In genomic region chr16:4471869-4472268, GRCh38 we compare ENCODE assay signal across 17 cellular contexts. TPM values are rescaled to one million over a fixed set of nuclear protein-coding genes. Genes with fewer than 3 reads are reported as not detected.
DNase-seq lines count a peak whose midpoint lies in the region; ATAC-seq and TF ChIP-seq lines count a peak whose summit lies in the region.
"Had no signal": no experiment of that assay in that cellular context is flagged by ENCODE, and none has a peak within 500 bp of the region (broad histone marks: within the 10 kb centered on the region; RNA-seq: fewer than 3 reads in every experiment).

No MANE protein-coding gene starts in this region.

- H3K27me3 ChIP-seq in Karpas-422 (ENCODE audit: low read length), result no peaks in the 10 kb centered on the region

- no peaks in the 10 kb centered on the region for H3K9me2 ChIP-seq in Karpas-422 (replicated peaks; ENCODE audit: insufficient read depth, low read length)

- no peak overlapping the region for H3K4me3 Mint-ChIP-seq in natural killer cell
- no peak overlapping the region for H3K4me3 Mint-ChIP-seq in natural killer cell treated with Interleukin-12 subunit alpha and Interleukin-12 subunit beta and Interleukin-15 and Interleukin-18, amount 100 ng/mL, for 72 hours

- H3K4me2 ChIP-seq in Karpas-422 (ENCODE audit: low read depth, low read length, poor library complexity, severe bottlenecking), result no peak overlapping the region
- H3K4me2 ChIP-seq: PC-9 had no signal

- intact Hi-C loops in natural killer cell (cut with micrococcal nuclease), result no loop called here

- no peak overlapping the region for H3K27ac ChIP-seq in Karpas-422 (ENCODE audit: low read length)
- H3K27ac ChIP-seq: GM23248, PC-9 had no signal

- DNase-seq in natural killer cell (no peak), RKO (ENCODE audit: low spot score) (peak; percentile 49), fibroblast of mammary gland (ENCODE audit: low read depth) (peak; percentile 27), NCI-H2227 (lab: John Stamatoyannopoulos, UW; ENCODE audit: unreplicated experiment) (no peak), Karpas-422 (no peak), NOMO-1 treated with DMSO at 0.1 percent for 48 hours (lab: John Stamatoyannopoulos, UW; ENCODE audit: unreplicated experiment) (no peak)
- DNase-seq in natural killer cell treated with Interleukin-12 subunit alpha and Interleukin-12 subunit beta and Interleukin-15 and Interleukin-18, amount 100 ng/mL, for 72 hours (ENCODE audit: low spot score), result no peak
- DNase-seq: GF-D8, GM23248, HCEC 1CT, KG1, NCI-H1092, NCI-H146, NCI-H2081 treated with DMSO at 0.1 percent for 48 hours, NCI-H510A treated with DMSO at 0.1 percent for 48 hours, NCI-H82, PC-9 had no signal

- H2AFZ ChIP-seq in Karpas-422 (ENCODE audit: low read length), result no peak overlapping the region
- H2AFZ ChIP-seq: GM23248, PC-9 had no signal

- H3K27ac Mint-ChIP-seq in natural killer cell, result peak overlapping the region; percentile 13 to 64
- H3K27ac Mint-ChIP-seq in natural killer cell treated with Interleukin-12 subunit alpha and Interleukin-12 subunit beta and Interleukin-15 and Interleukin-18, amount 100 ng/mL, for 72 hours, result peak overlapping the region in 1 of 2 donors; percentile 29

- peaks cover 29% of the 10 kb centered on the region for H3K4me1 ChIP-seq in Karpas-422 (ENCODE audit: low read length)

- H3K79me2 ChIP-seq in Karpas-422 (ENCODE audit: low read length), result peaks cover 26% of the 10 kb centered on the region

- peaks cover under 1% of the 10 kb centered on the region; the same call in 1 of the 2 replicates for H3K36me3 ChIP-seq in Karpas-422 (ENCODE audit: insufficient read depth, low read length)

- no peaks in the 10 kb centered on the region for H3K27me3 Mint-ChIP-seq in natural killer cell (ENCODE audit: low read depth in 2 of 2)
- no peaks in the 10 kb centered on the region for H3K27me3 Mint-ChIP-seq in natural killer cell treated with Interleukin-12 subunit alpha and Interleukin-12 subunit beta and Interleukin-15 and Interleukin-18, amount 100 ng/mL, for 72 hours

- peaks cover 8 to 32% of the 10 kb centered on the region in 2 donors for H3K4me1 Mint-ChIP-seq in natural killer cell
- H3K4me1 Mint-ChIP-seq in natural killer cell treated with Interleukin-12 subunit alpha and Interleukin-12 subunit beta and Interleukin-15 and Interleukin-18, amount 100 ng/mL, for 72 hours (ENCODE audit: low read depth in 2 of 2), result peaks cover 17 to 19% of the 10 kb centered on the region in 2 donors

- H3K4me3 ChIP-seq in fibroblast of mammary gland (ENCODE audit: control insufficient read depth, low read depth, low read length) (no peak overlapping the region), Karpas-422 (ENCODE audit: low read length) (no peak overlapping the region)
- H3K4me3 ChIP-seq: GM23248, PC-9 had no signal

- ATAC-seq in natural killer cell, result no peak
- ATAC-seq in natural killer cell treated with Interleukin-12 subunit alpha and Interleukin-12 subunit beta and Interleukin-15 and Interleukin-18, amount 100 ng/mL, for 72 hours, result no peak

- H4K20me1 ChIP-seq in Karpas-422 (ENCODE audit: insufficient read depth, low read depth, low read length), result no peaks in the 10 kb centered on the region; the same call in 1 of the 2 replicates

- H3K9me3 Mint-ChIP-seq in natural killer cell, result no peaks in the 10 kb centered on the region
- H3K9me3 Mint-ChIP-seq in natural killer cell treated with Interleukin-12 subunit alpha and Interleukin-12 subunit beta and Interleukin-15 and Interleukin-18, amount 100 ng/mL, for 72 hours, result no peaks in the 10 kb centered on the region

- H3K36me3 Mint-ChIP-seq in natural killer cell, result no peaks in the 10 kb centered on the region
- peaks cover 1% of the 10 kb centered on the region for H3K36me3 Mint-ChIP-seq in natural killer cell treated with Interleukin-12 subunit alpha and Interleukin-12 subunit beta and Interleukin-15 and Interleukin-18, amount 100 ng/mL, for 72 hours

- no peak overlapping the region for H3K9ac ChIP-seq in Karpas-422 (ENCODE audit: low read length)
- H3K9ac ChIP-seq: GM23248 had no signal

- no peaks in the 10 kb centered on the region for H3K9me3 ChIP-seq in Karpas-422 (ENCODE audit: low read length)

- no peak for TF ChIP-seq CTCF in natural killer cell (IDR thresholded peaks at IDR 0.05)
- no peak for TF ChIP-seq CTCF in fibroblast of mammary gland (conservative IDR thresholded peaks at IDR 0.05; ENCODE audit: control insufficient read depth, insufficient read depth, low read depth, low read length)

RNA-seq across cellular contexts. Expression of gene NMRAL1, which starts 2.6 kb away (rescaled TPM):
- total RNA-seq in natural killer cell, result 10 to 100 TPM; 66.6 to 71.2 (median 69.8) TPM
- 10 to 100 TPM; 40.7 to 80.9 TPM for total RNA-seq in natural killer cell treated with Interleukin-12 subunit alpha and Interleukin-12 subunit beta and Interleukin-15 and Interleukin-18, amount 100 ng/mL, for 72 hours
- total RNA-seq in Karpas-422 (2014; rRNA removed; shearing (Covaris generic); ENCODE audit: low replicate concordance), result 48.2 and 129 TPM in 2 replicates

RNA-seq across cellular contexts. Expression of gene HMOX2, which starts 4.3 kb away (rescaled TPM):
- total RNA-seq in natural killer cell, result 100 to 1,000 TPM in 1 of 3 donors, 10 to 100 TPM in 2; 66.0 to 104 (median 77.3) TPM
- total RNA-seq in natural killer cell treated with Interleukin-12 subunit alpha and Interleukin-12 subunit beta and Interleukin-15 and Interleukin-18, amount 100 ng/mL, for 72 hours, result 100 to 1,000 TPM in 1 of 2 donors, 10 to 100 TPM in 1; 99.5 to 102 TPM
- total RNA-seq in Karpas-422 (2014; rRNA removed; shearing (Covaris generic); ENCODE audit: low replicate concordance), result 50.1 and 76.2 TPM in 2 replicates

RNA-seq across cellular contexts. Expression of gene DNAJA3, which starts 46.2 kb away (rescaled TPM):
- total RNA-seq in natural killer cell, result 10 to 100 TPM; 22.1 to 34.2 (median 27.2) TPM
- 10 to 100 TPM; 55.0 to 99.8 TPM for total RNA-seq in natural killer cell treated with Interleukin-12 subunit alpha and Interleukin-12 subunit beta and Interleukin-15 and Interleukin-18, amount 100 ng/mL, for 72 hours
- 56.5 and 74.7 TPM in 2 replicates for total RNA-seq in Karpas-422 (2014; rRNA removed; shearing (Covaris generic); ENCODE audit: low replicate concordance)

RNA-seq across cellular contexts. Expression of gene CORO7, which starts 55.5 kb away (rescaled TPM):
- 100 to 1,000 TPM; 335 to 425 (median 415) TPM for total RNA-seq in natural killer cell
- 100 to 1,000 TPM; 140 to 166 TPM for total RNA-seq in natural killer cell treated with Interleukin-12 subunit alpha and Interleukin-12 subunit beta and Interleukin-15 and Interleukin-18, amount 100 ng/mL, for 72 hours
- total RNA-seq in Karpas-422 (2014; rRNA removed; shearing (Covaris generic); ENCODE audit: low replicate concordance), result 46.2 and 84.9 TPM in 2 replicates

Comparison
In these comparisons a context has a peak if more than half of its experiments do, and no peak if none do; other contexts are left out.
1. DNase-seq: peak in RKO (single experiment) and fibroblast of mammary gland (single experiment); none in natural killer cell (single experiment), natural killer cell treated with Interleukin-12 subunit alpha and Interleukin-12 subunit beta and Interleukin-15 and Interleukin-18, amount 100 ng/mL, for 72 hours (single experiment), NCI-H2227 (single experiment), Karpas-422 (single experiment) and NOMO-1 treated with DMSO at 0.1 percent for 48 hours (single experiment).